ENCODE assay signal across 8 cellular contexts in the genomic region with DNA sequence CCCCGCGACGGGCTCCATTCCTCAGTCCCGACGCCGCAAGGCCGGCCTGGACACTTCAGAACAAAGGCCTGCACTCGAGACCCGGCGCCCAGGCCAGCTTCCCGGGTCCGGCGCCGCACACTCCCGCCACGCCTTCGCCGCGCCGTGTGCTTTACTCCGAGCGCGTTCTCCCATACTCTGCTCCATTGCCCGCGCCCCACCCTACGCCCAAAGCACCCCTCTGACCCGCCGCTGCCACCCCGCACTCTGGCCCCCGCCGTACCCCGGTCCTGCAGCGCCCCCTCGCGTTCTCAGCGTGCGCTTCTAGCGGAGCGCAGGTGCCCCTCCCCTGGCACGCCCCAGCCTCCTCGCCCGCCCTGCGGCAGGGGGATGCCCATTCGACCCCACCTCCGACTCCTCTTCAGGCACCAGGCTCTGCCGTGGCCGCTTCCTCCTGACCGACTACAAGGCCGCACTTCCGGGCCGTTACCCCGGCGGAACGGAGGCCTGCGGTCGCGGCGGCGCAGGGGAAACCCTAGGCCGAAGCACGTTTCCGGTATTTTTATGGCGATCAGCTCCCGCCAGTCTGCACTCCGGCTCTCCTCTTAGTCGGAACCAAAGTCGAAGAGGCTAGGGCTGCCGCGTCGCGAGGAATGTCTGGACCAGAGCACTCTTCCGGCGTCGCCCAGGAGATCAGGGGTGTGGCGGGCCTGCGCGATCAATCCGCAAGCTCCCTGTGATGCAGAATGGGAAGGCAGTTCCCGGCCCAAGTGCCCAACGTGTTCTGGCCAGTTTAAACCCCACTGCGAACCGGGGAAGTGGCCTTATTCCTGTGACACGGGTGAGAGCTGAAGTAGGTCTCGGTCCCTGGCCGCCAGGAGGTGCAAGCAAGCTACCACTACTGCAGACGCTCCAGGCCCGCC. TPM values are rescaled to one million over a fixed set of nuclear protein-coding genes. Genes with fewer than 3 reads are reported as not detected.
DNase-seq lines count a peak whose midpoint lies in the region; ATAC-seq and TF ChIP-seq lines count a peak whose summit lies in the region.

A gene (minus strand): TSS at position 456 of the 902 bp plus-strand sequence. CDS start 2,137 bp downstream, outside the sequence.

- peaks cover 8 to 37% (median 24%) of the 10 kb centered on the region in 11 experiments; a peak in 14 of 22 replicates for H4K20me1 ChIP-seq in BLaER1 treated with 17β-estradiol and CSF1 and Interleukin-3, amounts not matched to agents 10 nM and 100 nM

- H3K4me3 ChIP-seq in BLaER1 treated with 17β-estradiol and CSF1 and Interleukin-3, amounts not matched to agents 10 nM and 100 nM = peak within 1 kb of the TSS; percentile 69 to 91 (median 81)
- H3K4me3 ChIP-seq in colonic mucosa = peak within 1 kb of the TSS; percentile 74

- H3K9ac ChIP-seq in BLaER1 treated with 17β-estradiol and CSF1 and Interleukin-3, amounts not matched to agents 10 nM and 100 nM = peak within 1 kb of the TSS; percentile 91 to 99 (median 95)
- H3K9ac ChIP-seq in colonic mucosa (ENCODE audit: low read depth in 2 of 2, low read length in 2 of 2) = peak within 1 kb of the TSS; percentile 97

- DNase-seq in GM19240 (ENCODE audit: insufficient read length, low spot score) (peak; percentile 75), NCI-H524 treated with DMSO at 0.1 percent for 48 hours (lab: John Stamatoyannopoulos, UW) (peak; percentile 97), colonic mucosa (peak; percentile 93), left colon (peak; percentile 93 to 96)
- peak; percentile 94 for DNase-seq in activated CD4-positive, alpha-beta T cell treated with anti-CD3 and anti-CD28 coated beads for 48 hours
- peak; percentile 95 for DNase-seq in stimulated activated CD4-positive, alpha-beta T cell treated with anti-CD3 and anti-CD28 coated beads, Interleukin-1b, Interleukin-23, amount 100 ng/mL, for 48 hours

- peak; percentile 71 for ATAC-seq in HG03460 (IDR thresholded peaks at IDR 0.05; ENCODE audit: unreplicated experiment)
- peak; percentile 82 for ATAC-seq in left colon

- peak within 1 kb of the TSS; percentile 92 to 100 (median 98) for H3K4me2 ChIP-seq in BLaER1 treated with 17β-estradiol and CSF1 and Interleukin-3, amounts not matched to agents 10 nM and 100 nM

- peaks cover 17 to 30% (median 23%) of the 10 kb centered on the region in 11 experiments for H3K36me3 ChIP-seq in BLaER1 treated with 17β-estradiol and CSF1 and Interleukin-3, amounts not matched to agents 10 nM and 100 nM
- H3K36me3 ChIP-seq in colonic mucosa = peaks cover 6% of the 10 kb centered on the region

- no peaks in the 10 kb centered on the region for H3K27me3 ChIP-seq in BLaER1 treated with 17β-estradiol and CSF1 and Interleukin-3, amounts not matched to agents 10 nM and 100 nM
- no peaks in the 10 kb centered on the region for H3K27me3 ChIP-seq in colonic mucosa

- intact Hi-C loops in colonic mucosa (cut with DNase I) = loop anchor here (2.0 kb wide), 1 partner anchor 23 kb away; no protein-coding TSS in a partner anchor
- intact Hi-C loops in left colon (cut with DNase I, micrococcal nuclease) = no loop called here

- H3K4me1 ChIP-seq in BLaER1 treated with 17β-estradiol and CSF1 and Interleukin-3, amounts not matched to agents 10 nM and 100 nM = peaks cover 38 to 58% (median 44%) of the 10 kb centered on the region in 10 experiments
- H3K4me1 ChIP-seq in colonic mucosa = peaks cover 5% of the 10 kb centered on the region

- no peaks in the 10 kb centered on the region for H3K9me3 ChIP-seq in BLaER1 treated with 17β-estradiol and CSF1 and Interleukin-3, amounts not matched to agents 10 nM and 100 nM (replicated peaks in 1 of 11)
- H3K9me3 ChIP-seq in colonic mucosa = no peaks in the 10 kb centered on the region

- H3K27ac ChIP-seq in BLaER1 treated with 17β-estradiol and CSF1 and Interleukin-3, amounts not matched to agents 10 nM and 100 nM = peak within 1 kb of the TSS; percentile 90 to 99 (median 94)
- peak within 1 kb of the TSS; percentile 96 for H3K27ac ChIP-seq in colonic mucosa

- TF ChIP-seq CTCF in colonic mucosa (IDR thresholded peaks at IDR 0.05) = peak; percentile 46

RNA-seq across cellular contexts. Expression of the gene that starts here (rescaled TPM):
- total RNA-seq in colonic mucosa = 10 to 100 TPM; 13.5 to 20.2 TPM
- 10 to 100 TPM; 13.7 to 14.3 TPM for total RNA-seq in left colon

Comparison
In these comparisons a context has a peak if more than half of its experiments do, and no peak if none do; other contexts are left out.
1. Peak in every context shown above with its lines: DNase-seq, ATAC-seq, H3K4me3 ChIP-seq and H3K27ac ChIP-seq.